In the genomic region with DNA sequence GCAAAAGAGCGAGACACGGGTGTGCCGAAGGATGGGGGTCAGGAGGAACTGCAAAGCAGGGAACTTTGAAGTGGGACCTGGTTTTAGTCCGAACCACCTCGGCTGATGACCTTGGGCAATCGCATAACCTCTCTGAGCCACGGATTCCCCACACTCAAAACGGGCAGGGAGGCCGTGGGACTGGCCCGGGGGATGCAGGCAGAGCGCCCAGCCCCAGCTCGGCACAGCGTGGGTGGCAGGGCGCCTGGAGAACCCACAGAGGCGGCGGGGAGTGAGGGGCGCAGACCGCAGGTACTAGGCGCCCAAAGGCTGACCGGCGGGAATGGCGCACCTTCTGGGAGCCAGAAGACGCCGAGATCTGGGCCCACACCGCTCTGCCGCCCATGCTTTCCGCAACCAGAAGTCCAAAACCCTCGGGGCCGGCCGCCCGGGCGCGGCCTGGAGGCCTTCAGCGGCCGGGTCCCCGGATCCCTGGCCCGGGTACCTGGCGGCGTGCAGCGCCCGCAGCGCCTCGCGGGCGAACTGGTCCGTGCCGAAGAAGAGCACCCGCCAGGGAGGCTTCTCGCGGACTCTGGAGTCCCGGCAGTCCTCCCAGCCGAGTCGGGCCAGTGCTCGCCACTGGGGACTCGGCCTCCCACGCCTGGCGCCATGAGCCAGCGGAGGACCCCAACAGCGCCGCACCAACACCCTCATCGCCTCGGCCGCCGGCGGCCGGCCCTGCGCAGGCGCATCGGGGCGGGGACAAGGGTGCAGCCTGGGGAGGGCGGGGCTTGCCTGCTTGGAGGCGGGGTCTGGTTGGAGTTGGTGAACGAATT, we compare ENCODE assay signal across 8 cellular contexts. TPM values are rescaled to one million over a fixed set of nuclear protein-coding genes. Genes with fewer than 3 reads are reported as not detected.
DNase-seq lines count a peak whose midpoint lies in the region; ATAC-seq, FAIRE-seq and TF ChIP-seq lines count a peak whose summit lies in the region.

A gene (minus strand): TSS at position 719 of the 815 bp plus-strand sequence. CDS start 26 bp downstream, at position 693.

- ATAC-seq in HG03066 (IDR thresholded peaks at IDR 0.05; ENCODE audit: low read depth, unreplicated experiment), result peak; percentile 56
- ATAC-seq in left lobe of liver, result peak; percentile 83

- H3K36me3 Mint-ChIP-seq in activated CD4-positive, alpha-beta T cell treated with anti-CD3 and anti-CD28 coated beads, Interleukin-2, amount 10 ng/mL, durations not matched to agents 24 days and 14 days (ENCODE audit: low read depth), result peaks cover 23% of the 10 kb centered on the region

- H3K4me3 Mint-ChIP-seq in activated CD4-positive, alpha-beta T cell treated with anti-CD3 and anti-CD28 coated beads, Interleukin-2, amount 10 ng/mL, durations not matched to agents 24 days and 14 days, result peak within 1 kb of the TSS; percentile 93

- H3K27ac Mint-ChIP-seq in activated CD4-positive, alpha-beta T cell treated with anti-CD3 and anti-CD28 coated beads, Interleukin-2, amount 10 ng/mL, durations not matched to agents 24 days and 14 days, result peak within 1 kb of the TSS; percentile 94

- peaks cover 22% of the 10 kb centered on the region for H3K4me1 Mint-ChIP-seq in activated CD4-positive, alpha-beta T cell treated with anti-CD3 and anti-CD28 coated beads, Interleukin-2, amount 10 ng/mL, durations not matched to agents 24 days and 14 days

- FAIRE-seq in GM18507 (lab: Jason Lieb, UNC), result peak; percentile 82

- H3K4me3 ChIP-seq in coronary artery, result peak within 1 kb of the TSS; percentile 99

- peaks cover 16% of the 10 kb centered on the region for H3K27me3 Mint-ChIP-seq in activated CD4-positive, alpha-beta T cell treated with anti-CD3 and anti-CD28 coated beads, Interleukin-2, amount 10 ng/mL, durations not matched to agents 24 days and 14 days

- intact Hi-C loops in activated CD4-positive, alpha-beta T cell treated with anti-CD3 and anti-CD28 coated beads, Interleukin-2, amount 10 ng/mL, durations not matched to agents 24 days and 14 days (cut with micrococcal nuclease), result no loop called here

- H3K9me3 Mint-ChIP-seq in activated CD4-positive, alpha-beta T cell treated with anti-CD3 and anti-CD28 coated beads, Interleukin-2, amount 10 ng/mL, durations not matched to agents 24 days and 14 days, result no peaks in the 10 kb centered on the region

- DNase-seq in 8988T (peak; percentile 88), GM18507 (ENCODE audit: extremely low spot score, insufficient read length, low read depth) (peak; percentile 99), NCI-H510A treated with DMSO at 0.1 percent for 48 hours (lab: John Stamatoyannopoulos, UW) (peak; percentile 52), coronary artery (ENCODE audit: low spot score) (peak; percentile 90), left lobe of liver (ENCODE audit: low spot score) (peak; percentile 93)
- peak; percentile 97 for DNase-seq in activated CD4-positive, alpha-beta T cell treated with anti-CD3 and anti-CD28 coated beads, Interleukin-2, amount 10 ng/mL, durations not matched to agents 24 days and 14 days
- DNase-seq in stimulated activated CD4-positive, alpha-beta T cell treated with anti-CD3 and anti-CD28 coated beads, Interleukin-1b, Interleukin-23, amount 100 ng/mL, for 48 hours, result peak; percentile 90

- peak within 1 kb of the TSS; percentile 29 to 87 for H3K27ac ChIP-seq in coronary artery

- no peak for TF ChIP-seq CTCF in coronary artery (IDR thresholded peaks at IDR 0.05)

RNA-seq across cellular contexts. Expression of the gene that starts here (rescaled TPM):
- total RNA-seq in activated CD4-positive, alpha-beta T cell treated with anti-CD3 and anti-CD28 coated beads, Interleukin-2, amount 10 ng/mL, durations not matched to agents 24 days and 14 days, result 19.4 and 21.6 TPM in 2 replicates
- total RNA-seq in left lobe of liver, result 9.9 TPM

Comparison
In these comparisons a context has a peak if more than half of its experiments do, and no peak if none do; other contexts are left out.
1. Peak in every context shown above with its lines: DNase-seq, ATAC-seq, H3K4me3 ChIP-seq and H3K27ac ChIP-seq.